ENCODE assay signal across 2 cellular contexts in the genomic region with DNA sequence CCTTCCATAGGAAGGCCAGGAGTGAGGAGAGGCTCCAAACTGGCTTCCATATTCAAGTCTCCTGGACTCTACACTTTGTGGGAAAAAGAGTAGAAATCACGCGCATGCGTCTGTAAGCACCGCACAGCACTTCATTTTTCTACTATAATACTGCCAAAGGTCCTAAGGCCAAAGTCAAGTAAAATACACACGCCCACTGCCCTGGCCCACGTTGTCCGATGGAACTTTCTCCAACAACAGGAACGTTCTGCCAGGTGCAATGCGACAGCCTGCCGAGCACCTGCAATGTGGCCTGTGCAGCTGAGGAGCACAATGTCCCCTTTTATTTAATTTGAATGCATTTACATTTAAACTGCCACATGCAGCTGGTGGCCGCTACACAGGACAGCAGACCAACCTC.
TF ChIP-seq lines count a peak whose summit lies in the region.

No MANE protein-coding gene starts in this region.

TF ChIP-seq in HepG2, 621 proteins besides CTCF, POLR2A, EP300 and RAD21:
- TF ChIP-seq PAWR (CRISPR knock-in tag; IDR thresholded peaks at IDR 0.05; ENCODE audit: borderline replicate concordance) (no peak), ZNF557 (CRISPR knock-in tag; IDR thresholded peaks at IDR 0.05) (no peak)
TF ChIP-seq in HepG2: peak in this region for 0.

TF ChIP-seq in HEK293T, 16 proteins besides CTCF, POLR2A, EP300 and RAD21:
- TF ChIP-seq HDGF (IDR thresholded peaks at IDR 0.05; ENCODE audit: borderline replicate concordance), result no peak
- TF ChIP-seq SP1 (IDR thresholded peaks at IDR 0.05), result no peak
- no peak for TF ChIP-seq L3MBTL2 (conservative IDR thresholded peaks at IDR 0.05)
- no peak for TF ChIP-seq LEF1 (IDR thresholded peaks at IDR 0.05; ENCODE audit: borderline replicate concordance)
- no peak for TF ChIP-seq PKNOX1 (IDR thresholded peaks at IDR 0.05)
- TF ChIP-seq TARDBP (IDR thresholded peaks at IDR 0.05), result no peak
- TF ChIP-seq ELF4 (IDR thresholded peaks at IDR 0.05), result no peak
- no peak for TF ChIP-seq BHLHE40 (IDR thresholded peaks at IDR 0.05; ENCODE audit: borderline replicate concordance)
- TF ChIP-seq NFRKB (IDR thresholded peaks at IDR 0.05), result no peak
- TF ChIP-seq ARNT (IDR thresholded peaks at IDR 0.05), result no peak
- no peak for TF ChIP-seq FOXK2 (IDR thresholded peaks at IDR 0.05)
- no peak for TF ChIP-seq FOXM1 (IDR thresholded peaks at IDR 0.05; ENCODE audit: borderline replicate concordance)
- no peak for TF ChIP-seq SUZ12 (IDR thresholded peaks at IDR 0.05)
- TF ChIP-seq ZNF384 (IDR thresholded peaks at IDR 0.05), result no peak
- no peak for TF ChIP-seq CTBP1 (IDR thresholded peaks at IDR 0.05; ENCODE audit: borderline replicate concordance)
- TF ChIP-seq FOXA1 (IDR thresholded peaks at IDR 0.05), result no peak
TF ChIP-seq in HEK293T: peak in this region for 0.
